8 cellular contexts compared by ENCODE assay signal in the genomic region with DNA sequence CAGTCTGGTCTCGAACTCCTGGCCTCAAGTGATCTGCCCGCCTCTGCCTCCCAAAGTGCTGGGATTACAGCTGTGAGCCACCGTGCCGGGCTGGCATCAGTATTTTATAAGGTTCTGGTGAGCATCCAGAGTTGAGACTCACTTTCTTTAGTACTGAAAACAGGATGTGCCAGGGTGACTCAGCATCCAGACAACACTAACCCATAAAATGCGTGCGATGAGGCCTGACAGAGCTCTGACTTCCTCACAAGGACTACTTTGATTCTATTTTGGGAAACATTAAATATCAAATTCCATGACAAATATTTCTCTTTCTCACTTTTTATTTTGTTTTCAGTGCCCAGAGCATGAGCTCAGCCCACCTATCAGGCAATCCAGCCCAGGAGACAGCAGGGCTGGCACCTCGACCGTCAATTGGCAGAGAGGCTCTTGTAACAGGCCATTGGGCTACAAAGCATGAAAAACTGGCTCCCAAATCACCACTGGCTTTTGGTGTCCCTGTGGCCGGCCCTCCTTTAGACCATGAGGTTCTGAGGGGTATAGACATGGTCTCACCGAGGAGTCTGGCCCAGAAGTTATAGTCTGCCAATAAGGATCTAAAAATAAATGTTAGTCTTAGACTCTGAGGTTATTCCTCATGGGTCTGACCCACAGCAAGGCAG.
DNase-seq lines count a peak whose midpoint lies in the region; ATAC-seq lines count a peak whose summit lies in the region.

No MANE protein-coding gene starts in this region.

- peaks cover 37% of the 10 kb centered on the region for H3K4me1 ChIP-seq in adipocyte (ENCODE audit: control insufficient read depth, insufficient read depth, low read length)

- H3K9ac ChIP-seq in adipocyte (ENCODE audit: low read length): peak overlapping the region; percentile 67

- H3K9me3 ChIP-seq in adipocyte (ENCODE audit: control insufficient read depth, low read length): peaks cover 14% of the 10 kb centered on the region

- H3K27me3 ChIP-seq in adipocyte (replicated peaks; ENCODE audit: control insufficient read depth, insufficient read depth, low read length): no peaks in the 10 kb centered on the region

- no peak for ATAC-seq in HG03378 (IDR thresholded peaks at IDR 0.05; ENCODE audit: unreplicated experiment)
- no peak for ATAC-seq in GM18517 (IDR thresholded peaks at IDR 0.05; ENCODE audit: unreplicated experiment)

- no peak overlapping the region for H3K4me3 ChIP-seq in adipocyte (ENCODE audit: low read length)

- H3K36me3 ChIP-seq in adipocyte (ENCODE audit: control insufficient read depth, insufficient read depth, low read length, severe bottlenecking): no peaks in the 10 kb centered on the region

- DNase-seq in DMS53 treated with DMSO at 0.1 percent for 48 hours (lab: John Stamatoyannopoulos, UW; ENCODE audit: unreplicated experiment): peak; percentile 33
- DNase-seq in NOMO-1 treated with DMSO at 0.1 percent for 48 hours (lab: John Stamatoyannopoulos, UW; ENCODE audit: unreplicated experiment): peak; percentile 84
- peak; percentile 96 for DNase-seq in adipocyte (ENCODE audit: low read depth)
- peak; percentile 91 for DNase-seq in kidney glomerular epithelial cell (lab: John Stamatoyannopoulos, UW)
- DNase-seq in stimulated activated CD8-positive, alpha-beta memory T cell treated with anti-CD3 and anti-CD28 coated beads, Interleukin-7, amount 100 ng/mL, for 4 hours (ENCODE audit: low read depth in 2 of 2): peak; percentile 7 to 25
- DNase-seq in iPS-NIHi11 (ENCODE audit: low spot score): no peak
